In genomic region chr3:139303216-139303615, GRCh38 we compare ENCODE assay signal across 2 cellular contexts.
TF ChIP-seq lines count a peak whose summit lies in the region.

No MANE protein-coding gene starts in this region.

TF ChIP-seq in A549, 52 proteins besides CTCF, POLR2A, EP300 and RAD21:
- no peak for TF ChIP-seq ESRRA (IDR thresholded peaks at IDR 0.05; ENCODE audit: borderline replicate concordance, low read length)
- TF ChIP-seq SMC3 (IDR thresholded peaks at IDR 0.05), result no peak
- TF ChIP-seq TP53 (CRISPR knock-in tag; IDR thresholded peaks at IDR 0.05), result no peak
- no peak for TF ChIP-seq MAFK (IDR thresholded peaks at IDR 0.05; ENCODE audit: partially characterized antibody)
- no peak for TF ChIP-seq BHLHE40 (IDR thresholded peaks at IDR 0.05; ENCODE audit: low read depth, low read length)
- no peak for TF ChIP-seq CHD2 (IDR thresholded peaks at IDR 0.05; ENCODE audit: low read length, partially characterized antibody)
- TF ChIP-seq KDM1A (IDR thresholded peaks at IDR 0.05; ENCODE audit: low read depth), result no peak
- no peak for TF ChIP-seq REST (IDR thresholded peaks at IDR 0.05)

TF ChIP-seq in HCT116, 20 proteins besides CTCF, POLR2A, EP300 and RAD21:
- TF ChIP-seq POLR2AphosphoS5 (IDR thresholded peaks at IDR 0.05; ENCODE audit: low read depth, low read length) (no peak), MAX (IDR thresholded peaks at IDR 0.05) (no peak), EGR1 (IDR thresholded peaks at IDR 0.05; ENCODE audit: low read depth) (no peak), ELF1 (IDR thresholded peaks at IDR 0.05; ENCODE audit: borderline replicate concordance, low read depth) (no peak), REST (IDR thresholded peaks at IDR 0.05; ENCODE audit: low read depth) (no peak), JUND (IDR thresholded peaks at IDR 0.05) (no peak), TCF7L2 (IDR thresholded peaks at IDR 0.05; ENCODE audit: borderline replicate concordance, extremely low read depth, insufficient read depth, insufficient read length) (no peak), ZNF274 (IDR thresholded peaks at IDR 0.05; ENCODE audit: low read depth, low read length) (no peak), ZFX (IDR thresholded peaks at IDR 0.05) (no peak), YY1 (IDR thresholded peaks at IDR 0.05; ENCODE audit: extremely low read depth, insufficient replicate concordance, low read depth, low read length) (no peak), CBX3 (IDR thresholded peaks at IDR 0.05; ENCODE audit: low read depth) (no peak), ATF3 (IDR thresholded peaks at IDR 0.05) (no peak), ZBTB33 (IDR thresholded peaks at IDR 0.05; ENCODE audit: extremely low read depth, insufficient replicate concordance, low read length) (no peak), SP1 (IDR thresholded peaks at IDR 0.05; ENCODE audit: low read depth) (no peak), FOSL1 (IDR thresholded peaks at IDR 0.05; ENCODE audit: low read depth) (no peak), SIN3A (IDR thresholded peaks at IDR 0.05; ENCODE audit: low read depth) (no peak), EZH2phosphoT487 (IDR thresholded peaks at IDR 0.05; ENCODE audit: borderline replicate concordance) (no peak)
TF ChIP-seq in HCT116: peak in this region for 0.
